ENCODE assay signal across 17 cellular contexts in the genomic region with DNA sequence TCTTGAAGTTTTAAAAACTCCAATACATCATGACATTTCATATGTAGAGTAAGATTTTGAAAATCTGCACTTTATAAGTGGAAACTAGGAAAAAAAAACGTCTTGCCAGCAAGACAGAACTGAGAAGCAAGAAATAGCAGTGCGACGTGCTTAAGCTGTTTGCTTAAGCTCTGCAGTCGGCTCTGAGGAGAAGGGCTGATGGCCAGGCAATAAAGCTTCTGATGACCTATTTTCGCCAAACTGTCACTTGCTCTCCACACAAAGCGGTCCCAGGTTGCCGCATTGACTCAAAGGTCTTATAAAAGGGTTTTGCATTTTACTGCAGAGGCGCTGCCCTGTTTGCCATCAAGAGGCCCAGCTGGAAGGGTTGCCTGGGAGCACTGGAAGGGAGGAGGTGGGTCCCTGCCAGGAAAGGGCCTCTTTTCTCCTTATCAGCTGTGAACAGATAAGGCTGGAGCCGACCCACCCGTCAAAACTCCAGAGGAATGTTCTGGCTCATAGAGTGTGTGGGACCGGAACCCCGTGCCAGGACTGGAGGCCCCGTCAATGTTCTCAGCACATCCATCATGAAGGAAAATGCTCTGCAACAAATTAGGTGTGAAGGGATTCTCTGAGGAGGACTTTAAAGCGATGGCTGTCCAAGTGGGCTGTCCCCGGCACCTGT. TPM values are rescaled to one million over a fixed set of nuclear protein-coding genes. Genes with fewer than 3 reads are reported as not detected.
"Had no signal": no experiment of that assay in that cellular context is flagged by ENCODE, and none has a peak within 500 bp of the region (broad histone marks: within the 10 kb centered on the region; RNA-seq: fewer than 3 reads in every experiment).

No MANE protein-coding gene starts in this region.

RNA-seq across cellular contexts. Expression of gene CFC1, which starts 2.4 kb away (rescaled TPM):
- total RNA-seq: activated CD4-positive, alpha-beta memory T cell treated with anti-CD3 and anti-CD28 coated beads, Interleukin-2, amount 10 ng/mL, durations not matched to agents 7 days and 5 days; activated CD4-positive, alpha-beta T cell treated with anti-CD3 and anti-CD28 coated beads, Interleukin-2, amount 10 ng/mL, durations not matched to agents 7 days and 5 days; activated naive CD4-positive, alpha-beta T cell treated with anti-CD3 and anti-CD28 coated beads, Interleukin-2, amount 50 U/mL, for 72 hours; activated naive CD8-positive, alpha-beta T cell treated with anti-CD3 and anti-CD28 coated beads, Interleukin-2, amount 10 ng/mL, durations not matched to agents 7 days and 5 days; activated T-cell treated with anti-CD3 and anti-CD28 coated beads, Interleukin-2, amount 50 U/mL, for 72 hours; astrocyte; bronchial epithelial cell; cardiac septum; esophagus squamous epithelium; fibroblast of lung; fibroblast of villous mesenchyme; T-cell; T-helper 2 cell treated with Interferon-gamma antibody and Interleukin-4, amounts not matched to agents 100 ng/mL and 5 ng/mL, for 36 hours; WTC11 had no signal
- polyA plus RNA-seq: esophagus, fibroblast of lung had no signal

RNA-seq across cellular contexts. Expression of gene POTEJ, which starts 9.5 kb away (rescaled TPM):
- total RNA-seq: activated CD4-positive, alpha-beta memory T cell treated with anti-CD3 and anti-CD28 coated beads, Interleukin-2, amount 10 ng/mL, durations not matched to agents 7 days and 5 days; activated CD4-positive, alpha-beta T cell treated with anti-CD3 and anti-CD28 coated beads, Interleukin-2, amount 10 ng/mL, durations not matched to agents 7 days and 5 days; activated naive CD4-positive, alpha-beta T cell treated with anti-CD3 and anti-CD28 coated beads, Interleukin-2, amount 50 U/mL, for 72 hours; activated naive CD8-positive, alpha-beta T cell treated with anti-CD3 and anti-CD28 coated beads, Interleukin-2, amount 10 ng/mL, durations not matched to agents 7 days and 5 days; activated T-cell treated with anti-CD3 and anti-CD28 coated beads, Interleukin-2, amount 50 U/mL, for 72 hours; astrocyte; bronchial epithelial cell; cardiac septum; endodermal cell; esophagus squamous epithelium; fibroblast of lung; fibroblast of villous mesenchyme; gastroesophageal sphincter; T-cell; T-helper 2 cell treated with Interferon-gamma antibody and Interleukin-4, amounts not matched to agents 100 ng/mL and 5 ng/mL, for 36 hours; WTC11 had no signal
- polyA plus RNA-seq: esophagus, fibroblast of lung had no signal
